27 cellular contexts compared by ENCODE assay signal in genomic region chr22:48538291-48538820, GRCh38.
"Had no signal": no experiment of that assay in that cellular context is flagged by ENCODE, and none has a peak within 500 bp of the region (broad histone marks: within the 10 kb centered on the region; RNA-seq: fewer than 3 reads in every experiment).

No MANE protein-coding gene starts in this region.

- H3K36me3 ChIP-seq: esophagus muscularis mucosa, gastroesophageal sphincter, heart left ventricle, ovary, sigmoid colon, stomach, tibial artery, upper lobe of left lung, uterus had no signal

- ATAC-seq: foreskin keratinocyte; gastroesophageal sphincter; heart left ventricle; left lobe of liver; mucosa of descending colon; natural killer cell treated with Interleukin-12 subunit alpha and Interleukin-12 subunit beta and Interleukin-15 and Interleukin-18, amount 100 ng/mL, for 72 hours; right cardiac atrium; stimulated activated effector memory CD8-positive, alpha-beta T cell treated with anti-CD3 and anti-CD28 coated beads, Interleukin-12 subunit alpha, Interleukin-12 subunit beta, amount 100 ng/mL, for 72 hours had no signal

- DNase-seq: effector memory CD4-positive, alpha-beta T cell; foreskin keratinocyte; heart left ventricle; kidney; mucosa of descending colon; naive B cell; nucleus accumbens; ovary; posterior cingulate gyrus; psoas muscle; right cardiac atrium; sigmoid colon; stimulated activated CD4-positive, alpha-beta T cell treated with anti-CD3 and anti-CD28 coated beads, Interleukin-2, amount 100 ng/mL, for 24 hours; stimulated activated CD4-positive, alpha-beta T cell treated with anti-CD3 and anti-CD28 coated beads, Interleukin-4, amount 100 ng/mL, for 24 hours; stimulated activated naive CD4-positive, alpha-beta T cell treated with Interleukin-2 at 50 U/mL for 16 hours; stomach; testis; tibial artery; uterus had no signal

- H3K4me1 ChIP-seq: foreskin keratinocyte, gastroesophageal sphincter, heart left ventricle, psoas muscle, sigmoid colon, tibial artery, uterus had no signal

- H3K27ac ChIP-seq: foreskin keratinocyte, heart left ventricle, hepatocyte, ovary, psoas muscle, testis, tibial artery, upper lobe of left lung, uterus had no signal

- H3K4me2 ChIP-seq: hepatocyte had no signal

- H3K9me3 ChIP-seq: esophagus muscularis mucosa, gastroesophageal sphincter, heart left ventricle, mucosa of descending colon, ovary, psoas muscle, sigmoid colon, stomach, testis, tibial artery, upper lobe of left lung, uterus had no signal

- H3K27me3 ChIP-seq: foreskin keratinocyte, hepatocyte, ovary, sigmoid colon, testis, upper lobe of left lung, uterus had no signal

- H3K79me2 ChIP-seq: hepatocyte had no signal

- H3K4me3 ChIP-seq: esophagus muscularis mucosa, gastroesophageal sphincter, heart left ventricle, hepatocyte, lung, mucosa of descending colon, ovary, psoas muscle, sigmoid colon, stomach, testis, tibial artery, upper lobe of left lung, uterus had no signal
